Comparison of ENCODE assay signal across 21 cellular contexts in the genomic region with DNA sequence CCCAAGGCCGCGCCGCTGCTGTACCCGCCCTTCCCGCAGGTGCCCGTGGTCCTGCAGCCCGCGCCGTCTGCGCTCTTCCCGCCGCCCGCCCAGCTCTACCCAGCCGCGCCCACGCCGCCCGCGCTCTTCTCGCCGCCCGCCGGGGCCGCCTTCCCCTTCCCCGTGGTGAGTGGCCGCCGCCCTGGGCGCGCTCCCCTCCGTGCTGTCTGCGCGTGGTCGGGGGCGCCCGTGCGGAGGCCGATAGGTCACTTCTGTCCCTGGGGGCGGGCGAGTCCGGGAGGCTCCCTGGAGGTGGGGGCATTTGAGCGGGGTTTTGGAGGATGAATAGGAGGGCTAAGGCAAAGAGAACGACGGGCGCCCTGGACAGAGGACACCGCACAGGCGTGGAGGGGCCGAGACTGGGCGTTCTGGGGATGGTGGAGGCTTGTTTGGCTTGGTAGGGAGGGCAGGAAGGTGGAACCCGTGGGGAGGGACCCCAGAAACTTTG. TPM values are rescaled to one million over a fixed set of nuclear protein-coding genes. Genes with fewer than 3 reads are reported as not detected.
DNase-seq lines count a peak whose midpoint lies in the region; ATAC-seq, FAIRE-seq and TF ChIP-seq lines count a peak whose summit lies in the region.
"Had no signal": no experiment of that assay in that cellular context is flagged by ENCODE, and none has a peak within 500 bp of the region (broad histone marks: within the 10 kb centered on the region; RNA-seq: fewer than 3 reads in every experiment).

No MANE protein-coding gene starts in this region.

- FAIRE-seq in kidney (lab: Jason Lieb, UNC) = no peak
- FAIRE-seq: islet of Langerhans had no signal

- H3K4me1 ChIP-seq in kidney (ENCODE audit: control insufficient read depth in 1 of 2, insufficient read depth in 1 of 2, low read depth in 1 of 2, low read length in 2 of 2) = no peaks in the 10 kb centered on the region

- intact Hi-C loops in kidney (cut with DNase I) = no loop called here

- H3K4me3 ChIP-seq in H7 (ENCODE audit: insufficient read depth, low read depth, low read length) (no peak overlapping the region), kidney (ENCODE audit: low read length in 2 of 2) (no peak overlapping the region)

- peak overlapping the region; percentile 36 for H3K4me3 Mint-ChIP-seq in T-helper 17 cell
- peak overlapping the region; percentile 44 for H3K4me3 Mint-ChIP-seq in progenitor cell of endocrine pancreas (ENCODE audit: low read depth)
- H3K4me3 Mint-ChIP-seq: natural killer cell treated with Interleukin-12 subunit alpha and Interleukin-12 subunit beta and Interleukin-15 and Interleukin-18, amount 100 ng/mL, for 72 hours had no signal

- no peak overlapping the region for H3K9ac ChIP-seq in kidney (ENCODE audit: low read length in 2 of 2)

- peaks cover 50% of the 10 kb centered on the region for H3K27me3 Mint-ChIP-seq in T-helper 17 cell
- peaks cover 37% of the 10 kb centered on the region for H3K27me3 Mint-ChIP-seq in progenitor cell of endocrine pancreas

- H3K27me3 ChIP-seq in H7 (ENCODE audit: control insufficient read depth, insufficient read depth, low read length) = peaks cover 19% of the 10 kb centered on the region

- H3K4me1 Mint-ChIP-seq in T-helper 17 cell (peaks cover 12% of the 10 kb centered on the region), progenitor cell of endocrine pancreas (ENCODE audit: low read depth) (peaks cover 7% of the 10 kb centered on the region)

- peaks cover 10% of the 10 kb centered on the region for H3K36me3 Mint-ChIP-seq in T-helper 17 cell (ENCODE audit: low read depth)
- H3K36me3 Mint-ChIP-seq in progenitor cell of endocrine pancreas (ENCODE audit: insufficient read depth) = peaks cover 13% of the 10 kb centered on the region
- H3K36me3 Mint-ChIP-seq: natural killer cell treated with Interleukin-12 subunit alpha and Interleukin-12 subunit beta and Interleukin-15 and Interleukin-18, amount 100 ng/mL, for 72 hours had no signal

- H3K36me3 ChIP-seq in H7 (replicated peaks; ENCODE audit: control insufficient read depth, insufficient read depth, low read length) = no peaks in the 10 kb centered on the region
- H3K36me3 ChIP-seq in kidney (ENCODE audit: control insufficient read depth in 1 of 2, insufficient read depth in 2 of 2, low read length in 2 of 2) = no peaks in the 10 kb centered on the region
- H3K36me3 ChIP-seq: spleen had no signal

- H3K9me3 Mint-ChIP-seq in progenitor cell of endocrine pancreas (ENCODE audit: low read depth) = peaks cover 2% of the 10 kb centered on the region
- H3K9me3 Mint-ChIP-seq: natural killer cell treated with Interleukin-12 subunit alpha and Interleukin-12 subunit beta and Interleukin-15 and Interleukin-18, amount 100 ng/mL, for 72 hours had no signal

- H3K27ac Mint-ChIP-seq in T-helper 17 cell (no peak overlapping the region), progenitor cell of endocrine pancreas (no peak overlapping the region)
- H3K27ac Mint-ChIP-seq: natural killer cell treated with Interleukin-12 subunit alpha and Interleukin-12 subunit beta and Interleukin-15 and Interleukin-18, amount 100 ng/mL, for 72 hours had no signal

- ATAC-seq in T-helper 17 cell = peak; percentile 44

- no peak for TF ChIP-seq CTCF in progenitor cell of endocrine pancreas (IDR thresholded peaks at IDR 0.05; ENCODE audit: unreplicated experiment)
- TF ChIP-seq CTCF in kidney (IDR thresholded peaks at IDR 0.05; ENCODE audit: borderline replicate concordance, extremely low read depth, insufficient read depth) = no peak

- DNase-seq in H7 (peak; percentile 79), T-helper 17 cell (no peak), iPS-NIHi11 (ENCODE audit: low spot score) (peak; percentile 51), progenitor cell of endocrine pancreas (ENCODE audit: low spot score, unreplicated experiment) (no peak), dermis blood vessel endothelial cell (no peak), HT-29 (ENCODE audit: low spot score) (no peak), kidney (no peak)
- DNase-seq: activated effector memory CD4-positive, alpha-beta T cell treated with anti-CD3 and anti-CD28 coated beads, Interleukin-2, amount 50 U/mL, for 16 hours; DMS79; effector CD8-positive, alpha-beta T cell; glutamatergic neuron; KBM-7; NCI-H2029; spleen had no signal

- H3K9me3 ChIP-seq in T-helper 17 cell (ENCODE audit: control insufficient read depth, low read length, poor library complexity, severe bottlenecking) = no peaks in the 10 kb centered on the region
- H3K9me3 ChIP-seq in kidney (ENCODE audit: control insufficient read depth in 1 of 2, low read length in 2 of 2) = no peaks in the 10 kb centered on the region

- no peak overlapping the region for H3K27ac ChIP-seq in kidney (ENCODE audit: low read depth in 2 of 2, low read length in 2 of 2)
- H3K27ac ChIP-seq: spleen had no signal

RNA-seq across cellular contexts. Expression of gene PRRT1B, which starts 9.6 kb away (rescaled TPM):
- 0.22 and 1.5 TPM in 2 replicates for total RNA-seq in H7 (2014; rRNA removed; shearing (Covaris generic))
- total RNA-seq in T-helper 17 cell (not detected), progenitor cell of endocrine pancreas (6.7 and 7.1 TPM in 2 replicates), dermis blood vessel endothelial cell (not detected in 2 replicates), kidney (1.0 TPM)
- total RNA-seq in HT-29 (2014; rRNA removed; shearing (Covaris generic)) = 0.10 and 0.23 TPM in 2 replicates
- polyA plus RNA-seq in kidney (ENCODE audit: insufficient read depth, low read depth, low replicate concordance) = not detected
- total RNA-seq: fibroblast of lung; lung microvascular endothelial cell; natural killer cell treated with Interleukin-12 subunit alpha and Interleukin-12 subunit beta and Interleukin-15 and Interleukin-18, amount 100 ng/mL, for 72 hours; NCI-H460; RPMI7951; spleen; temporal lobe had no signal
- polyA plus RNA-seq: fibroblast of lung, spleen had no signal

RNA-seq across cellular contexts. Expression of gene UCK1, which starts 23.8 kb away (rescaled TPM):
- 31.2 and 33.2 TPM in 2 replicates for total RNA-seq in H7 (2014; rRNA removed; shearing (Covaris generic))
- total RNA-seq in T-helper 17 cell (10 to 100 TPM; 16.6 to 21.4 TPM), progenitor cell of endocrine pancreas (32.4 and 32.8 TPM in 2 replicates), dermis blood vessel endothelial cell (16.0 and 20.5 TPM in 2 replicates), kidney (31.3 TPM)
- 22.1 and 34.0 TPM in 2 replicates for total RNA-seq in HT-29 (2014; rRNA removed; shearing (Covaris generic))
- 34.6 TPM for polyA plus RNA-seq in kidney (ENCODE audit: insufficient read depth, low read depth, low replicate concordance)

RNA-seq across cellular contexts. Expression of gene POMT1, which starts 52.2 kb away (rescaled TPM):
- total RNA-seq in H7 (2014; rRNA removed; shearing (Covaris generic)) = 21.1 and 24.0 TPM in 2 replicates
- 10 to 100 TPM; 50.0 to 54.0 TPM for total RNA-seq in T-helper 17 cell
- total RNA-seq in progenitor cell of endocrine pancreas = 61.0 and 64.3 TPM in 2 replicates
- total RNA-seq in dermis blood vessel endothelial cell = 26.2 and 34.8 TPM in 2 replicates
- 22.1 and 26.2 TPM in 2 replicates for total RNA-seq in HT-29 (2014; rRNA removed; shearing (Covaris generic))
- 36.5 TPM for total RNA-seq in kidney
- 32.3 TPM for polyA plus RNA-seq in kidney (ENCODE audit: insufficient read depth, low read depth, low replicate concordance)

Comparison
In these comparisons a context has a peak if more than half of its experiments do, and no peak if none do; other contexts are left out.
1. DNase-seq: peak in H7 (single experiment) and iPS-NIHi11 (single experiment); none in T-helper 17 cell (0 of 3), progenitor cell of endocrine pancreas (single experiment), dermis blood vessel endothelial cell (single experiment), HT-29 (single experiment) and kidney (single experiment).